Comparison of ENCODE assay signal across 9 cellular contexts in the genomic region with DNA sequence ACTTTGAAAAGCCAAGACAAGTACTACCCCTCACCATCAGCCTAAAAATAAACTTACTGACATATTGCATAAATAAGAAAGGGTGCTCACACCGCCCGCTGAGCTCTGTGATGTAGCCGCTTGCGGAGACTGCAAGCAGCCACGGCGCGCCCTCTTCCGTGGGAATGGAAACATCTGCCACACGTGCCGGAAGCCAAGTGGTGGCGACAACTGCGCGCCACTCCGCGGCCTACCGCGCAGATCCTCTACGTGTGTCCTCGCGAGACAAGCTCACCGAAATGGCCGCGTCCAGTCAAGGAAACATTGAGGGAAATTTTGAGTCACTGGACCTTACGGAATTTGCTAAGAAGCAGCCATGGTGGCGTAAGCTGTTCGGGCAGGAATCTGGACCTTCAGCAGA. TPM values are rescaled to one million over a fixed set of nuclear protein-coding genes. Genes with fewer than 3 reads are reported as not detected.
DNase-seq lines count a peak whose midpoint lies in the region; ATAC-seq, FAIRE-seq and TF ChIP-seq lines count a peak whose summit lies in the region.
"Not testable (repeated sequence)": the region's sequence is repeated elsewhere in the genome, so short reads cannot be mapped to it uniquely, and the experiment has no call there.
"Had no signal": no experiment of that assay in that cellular context is flagged by ENCODE, and none has a peak within 500 bp of the region (broad histone marks: within the 10 kb centered on the region; RNA-seq: fewer than 3 reads in every experiment).

No MANE protein-coding gene starts in this region.

- not testable (repeated sequence) for H3K4me3 ChIP-seq in naive thymus-derived CD4-positive, alpha-beta T cell (ENCODE audit: low read length)

- peak; percentile 89 for ATAC-seq in CD4-positive, alpha-beta T cell (ENCODE audit: poor library complexity)
- ATAC-seq in SK-N-SH treated with all-trans-retinoic acid at 6 μM for 48 hours, result 0 out of 3 replicates have a peak, but pooled peaks have one; percentile 22
- ATAC-seq in activated T-cell treated with anti-CD3 and anti-CD28 coated beads, Interleukin-2, amount 50 U/mL, for 72 hours (replicated peaks in 1 of 2), result peak; percentile 74 to 77
- peak; percentile 60 for ATAC-seq in left colon
- peak; percentile 79 for ATAC-seq in naive thymus-derived CD4-positive, alpha-beta T cell
- ATAC-seq in stimulated activated naive CD8-positive, alpha-beta T cell treated with anti-CD3 and anti-CD28 coated beads, Interleukin-15, amount 100 ng/mL, for 72 hours, result peak; percentile 70

- peaks cover 35% of the 10 kb centered on the region for H3K36me3 Mint-ChIP-seq in CD4-positive, alpha-beta T cell (ENCODE audit: low read depth)
- H3K36me3 Mint-ChIP-seq in activated T-cell treated with anti-CD3 and anti-CD28 coated beads, Interleukin-2, amount 50 U/mL, for 72 hours (ENCODE audit: insufficient read depth in 2 of 2); chondrocyte (ENCODE audit: low read depth): not testable (repeated sequence)
- peaks cover 0 to 23% (median 11%) of the 10 kb centered on the region in 5 donors for H3K36me3 Mint-ChIP-seq in naive thymus-derived CD4-positive, alpha-beta T cell

- H3K4me1 Mint-ChIP-seq in CD4-positive, alpha-beta T cell (ENCODE audit: low read depth); activated T-cell treated with anti-CD3 and anti-CD28 coated beads, Interleukin-2, amount 50 U/mL, for 72 hours (ENCODE audit: low read depth); naive thymus-derived CD4-positive, alpha-beta T cell; stimulated activated naive CD8-positive, alpha-beta T cell treated with anti-CD3 and anti-CD28 coated beads, Interleukin-15, amount 100 ng/mL, for 72 hours: not testable (repeated sequence)
- peaks cover 27% of the 10 kb centered on the region for H3K4me1 Mint-ChIP-seq in chondrocyte (ENCODE audit: low read depth)

- intact Hi-C loops in CD4-positive, alpha-beta T cell (cut with DNase I, micrococcal nuclease); left colon (cut with DNase I, micrococcal nuclease); naive thymus-derived CD4-positive, alpha-beta T cell (cut with micrococcal nuclease): not testable (repeated sequence)

- H3K27me3 Mint-ChIP-seq in CD4-positive, alpha-beta T cell; activated T-cell treated with anti-CD3 and anti-CD28 coated beads, Interleukin-2, amount 50 U/mL, for 72 hours (ENCODE audit: low read depth); chondrocyte (ENCODE audit: low read depth); naive thymus-derived CD4-positive, alpha-beta T cell; stimulated activated naive CD8-positive, alpha-beta T cell treated with anti-CD3 and anti-CD28 coated beads, Interleukin-15, amount 100 ng/mL, for 72 hours: not testable (repeated sequence)

- not testable (repeated sequence) for H3K27me3 ChIP-seq in CD4-positive, alpha-beta T cell (ENCODE audit: control insufficient read depth, insufficient read depth, low read length); naive thymus-derived CD4-positive, alpha-beta T cell (ENCODE audit: control insufficient read depth in 2 of 2, insufficient read depth in 2 of 2, low read length in 2 of 2)

- not testable (repeated sequence) for H3K27ac ChIP-seq in CD4-positive, alpha-beta T cell (ENCODE audit: low read depth, low read length); naive thymus-derived CD4-positive, alpha-beta T cell (ENCODE audit: low read depth, low read length)

- FAIRE-seq in GM19239 (lab: Jason Lieb, UNC), result peak; percentile 78

- H3K9me3 Mint-ChIP-seq in CD4-positive, alpha-beta T cell; activated T-cell treated with anti-CD3 and anti-CD28 coated beads, Interleukin-2, amount 50 U/mL, for 72 hours; chondrocyte (ENCODE audit: low read depth); naive thymus-derived CD4-positive, alpha-beta T cell; stimulated activated naive CD8-positive, alpha-beta T cell treated with anti-CD3 and anti-CD28 coated beads, Interleukin-15, amount 100 ng/mL, for 72 hours: not testable (repeated sequence)

- TF ChIP-seq CTCF in CD4-positive, alpha-beta T cell (IDR thresholded peaks at IDR 0.05); chondrocyte (IDR thresholded peaks at IDR 0.05): not testable (repeated sequence)

- CTCF ChIA-PET in CD4-positive, alpha-beta T cell (lab: Charles Lee), result interaction anchor here (1.4 to 1.6 kb wide), 2 partner anchors 10 to 11 kb away, joined by 3 to 5 read pairs; no protein-coding TSS in a partner anchor
- CTCF ChIA-PET in naive thymus-derived CD4-positive, alpha-beta T cell (lab: Charles Lee), result not testable (repeated sequence)

- H3K9me3 ChIP-seq in CD4-positive, alpha-beta T cell (ENCODE audit: control insufficient read depth, low read length); naive thymus-derived CD4-positive, alpha-beta T cell (ENCODE audit: control insufficient read depth in 2 of 3, low read length in 3 of 3): not testable (repeated sequence)

- POLR2A ChIA-PET in CD4-positive, alpha-beta T cell (lab: Charles Lee), result interaction anchor here (0.6 kb wide), 1 partner anchor 114 kb away, joined by 3 read pairs; no protein-coding TSS in a partner anchor
- POLR2A ChIA-PET in naive thymus-derived CD4-positive, alpha-beta T cell (lab: Charles Lee), result not testable (repeated sequence)

- H3K27ac Mint-ChIP-seq in CD4-positive, alpha-beta T cell; activated T-cell treated with anti-CD3 and anti-CD28 coated beads, Interleukin-2, amount 50 U/mL, for 72 hours; stimulated activated naive CD8-positive, alpha-beta T cell treated with anti-CD3 and anti-CD28 coated beads, Interleukin-15, amount 100 ng/mL, for 72 hours: not testable (repeated sequence)
- H3K27ac Mint-ChIP-seq in chondrocyte (ENCODE audit: unreplicated experiment), result peak overlapping the region; percentile 81
- peak overlapping the region in 1 of 9 donors; percentile 36 for H3K27ac Mint-ChIP-seq in naive thymus-derived CD4-positive, alpha-beta T cell

- not testable (repeated sequence) for H3K4me3 Mint-ChIP-seq in CD4-positive, alpha-beta T cell; activated T-cell treated with anti-CD3 and anti-CD28 coated beads, Interleukin-2, amount 50 U/mL, for 72 hours; naive thymus-derived CD4-positive, alpha-beta T cell; stimulated activated naive CD8-positive, alpha-beta T cell treated with anti-CD3 and anti-CD28 coated beads, Interleukin-15, amount 100 ng/mL, for 72 hours
- H3K4me3 Mint-ChIP-seq in chondrocyte (ENCODE audit: unreplicated experiment), result peak overlapping the region; percentile 41

- H3K4me1 ChIP-seq in naive thymus-derived CD4-positive, alpha-beta T cell (ENCODE audit: control insufficient read depth in 2 of 2, insufficient read depth in 2 of 2, low read length in 2 of 2), result not testable (repeated sequence)

- H3K36me3 ChIP-seq in naive thymus-derived CD4-positive, alpha-beta T cell (ENCODE audit: control insufficient read depth in 2 of 3, insufficient read depth in 3 of 3, low read length in 3 of 3), result peaks cover 4 to 27% (median 5%) of the 10 kb centered on the region in 3 experiments

- not testable (repeated sequence) for DNase-seq in CD4-positive, alpha-beta T cell; GM19239 (ENCODE audit: insufficient read length, low spot score); activated T-cell treated with anti-CD3 and anti-CD28 coated beads, Interleukin-2, amount 50 U/mL, for 72 hours; chondrocyte (ENCODE audit: low spot score); left colon; naive thymus-derived CD4-positive, alpha-beta T cell; stimulated activated naive CD8-positive, alpha-beta T cell treated with anti-CD3 and anti-CD28 coated beads, Interleukin-15, amount 100 ng/mL, for 72 hours

RNA-seq across cellular contexts. Expression of a gene that starts 10.3 kb away (rescaled TPM):
- total RNA-seq in CD4-positive, alpha-beta T cell, result 100 to 1,000 TPM; 756 to 769 TPM
- 1,000 to 10,000 TPM; 1,036 to 1,053 TPM for total RNA-seq in activated T-cell treated with anti-CD3 and anti-CD28 coated beads, Interleukin-2, amount 50 U/mL, for 72 hours
- total RNA-seq in chondrocyte, result 378 to 404 TPM (median 384 TPM) in 3 replicates
- 100 to 1,000 TPM; 522 to 537 TPM for total RNA-seq in left colon
- 100 to 1,000 TPM; 557 to 758 (median 700) TPM for total RNA-seq in naive thymus-derived CD4-positive, alpha-beta T cell
- 100 to 1,000 TPM; 693 to 843 TPM for polyA plus RNA-seq in naive thymus-derived CD4-positive, alpha-beta T cell

RNA-seq across cellular contexts. Expression of a gene that starts 56.9 kb away (rescaled TPM):
- total RNA-seq in CD4-positive, alpha-beta T cell, result 10 to 100 TPM; 45.0 to 45.1 TPM
- 10 to 100 TPM; 36.4 to 37.9 TPM for total RNA-seq in activated T-cell treated with anti-CD3 and anti-CD28 coated beads, Interleukin-2, amount 50 U/mL, for 72 hours
- total RNA-seq in chondrocyte (14.9 to 19.2 TPM (median 18.9 TPM) in 3 replicates), left colon (10 to 100 TPM; 19.5 to 20.7 TPM)
- total RNA-seq in naive thymus-derived CD4-positive, alpha-beta T cell, result 10 to 100 TPM; 22.7 to 57.8 (median 41.5) TPM
- polyA plus RNA-seq in naive thymus-derived CD4-positive, alpha-beta T cell, result 10 to 100 TPM; 19.6 to 30.1 TPM

RNA-seq across cellular contexts. Expression of a gene that starts 57.0 kb away (rescaled TPM):
- total RNA-seq in CD4-positive, alpha-beta T cell, result 10 to 100 TPM; 52.0 to 55.2 TPM
- 10 to 100 TPM; 26.3 to 34.4 TPM for total RNA-seq in activated T-cell treated with anti-CD3 and anti-CD28 coated beads, Interleukin-2, amount 50 U/mL, for 72 hours
- total RNA-seq in chondrocyte (16.7 to 21.6 TPM (median 18.4 TPM) in 3 replicates), left colon (10 to 100 TPM in 1 of 2 donors, 1 to 10 TPM in 1; 9.3 to 12.4 TPM)
- 10 to 100 TPM; 23.6 to 46.5 (median 25.2) TPM for total RNA-seq in naive thymus-derived CD4-positive, alpha-beta T cell
- 1 to 10 TPM; 8.1 to 8.8 TPM for polyA plus RNA-seq in naive thymus-derived CD4-positive, alpha-beta T cell

RNA-seq across cellular contexts. Expression of a gene that starts 59.9 kb away (rescaled TPM):
- total RNA-seq in CD4-positive, alpha-beta T cell, result not detected
- 1 to 10 TPM in 1 of 2 donors, under 1 TPM in 1; 0.55 to 1.0 TPM for total RNA-seq in activated T-cell treated with anti-CD3 and anti-CD28 coated beads, Interleukin-2, amount 50 U/mL, for 72 hours
- total RNA-seq in chondrocyte, result 28.1 to 78.9 TPM (median 28.6 TPM) in 3 replicates
- total RNA-seq in left colon, result under 1 TPM in 1 of 2 donors, not detected in 1; 0.20 TPM
- under 1 TPM in 2 of 5 experiments, not detected in 3; 0.16 to 0.32 TPM for total RNA-seq in naive thymus-derived CD4-positive, alpha-beta T cell
- polyA plus RNA-seq in naive thymus-derived CD4-positive, alpha-beta T cell, result not detected
- total RNA-seq: Right ventricle myocardium inferior had no signal

Comparison
In these comparisons a context has a peak if more than half of its experiments do, and no peak if none do; other contexts are left out.
1. ATAC-seq: peak in every context shown above with its lines; median percentile 89 in CD4-positive, alpha-beta T cell; 79 in naive thymus-derived CD4-positive, alpha-beta T cell; 76 in activated T-cell treated with anti-CD3 and anti-CD28 coated beads, Interleukin-2, amount 50 U/mL, for 72 hours; 70 in stimulated activated naive CD8-positive, alpha-beta T cell treated with anti-CD3 and anti-CD28 coated beads, Interleukin-15, amount 100 ng/mL, for 72 hours; 60 in left colon; 22 in SK-N-SH treated with all-trans-retinoic acid at 6 μM for 48 hours.